Comparison of ENCODE assay signal across 8 cellular contexts in genomic region chr20:58893355-58894151, GRCh38. TPM values are rescaled to one million over a fixed set of nuclear protein-coding genes. Genes with fewer than 3 reads are reported as not detected.
A peak's percentile ranks its signal among the peaks of the same experiment; 100 is the strongest.
DNase-seq lines count a peak whose midpoint lies in the region; ATAC-seq, FAIRE-seq and TF ChIP-seq lines count a peak whose summit lies in the region.

No MANE protein-coding gene starts in this region.

- peaks cover 34% of the 10 kb centered on the region for H3K4me1 ChIP-seq in OCI-LY7 (ENCODE audit: insufficient read depth, low read length, poor library complexity, severe bottlenecking)
- H3K4me1 ChIP-seq in ectodermal cell (ENCODE audit: control insufficient read depth, insufficient read depth, low read length), result peaks cover 53% of the 10 kb centered on the region
- peaks cover 33% of the 10 kb centered on the region for H3K4me1 ChIP-seq in rectal smooth muscle tissue (ENCODE audit: control insufficient read depth, insufficient read depth, low read length)

- CTCF ChIA-PET in OCI-LY7 (lab: Charles Lee; ENCODE audit: unreplicated experiment), result no interaction called here

- H3K9me3 ChIP-seq in OCI-LY7 (ENCODE audit: low read length) (no peaks in the 10 kb centered on the region), ectodermal cell (ENCODE audit: control insufficient read depth, low read length) (no peaks in the 10 kb centered on the region)

- H3K36me3 ChIP-seq in OCI-LY7 (ENCODE audit: insufficient read depth, low read length) (peaks cover 53% of the 10 kb centered on the region), ectodermal cell (ENCODE audit: control insufficient read depth, insufficient read depth, low read length) (peaks cover 2% of the 10 kb centered on the region), rectal smooth muscle tissue (ENCODE audit: control insufficient read depth, insufficient read depth, low read length) (peaks cover 1% of the 10 kb centered on the region)

- H4K20me1 ChIP-seq in OCI-LY7 (ENCODE audit: insufficient read depth, low read length), result peaks cover 36% of the 10 kb centered on the region

- H3K4me2 ChIP-seq in OCI-LY7 (ENCODE audit: low read length), result peak overlapping the region; percentile 95

- ATAC-seq in GM18907 (IDR thresholded peaks at IDR 0.05; ENCODE audit: unreplicated experiment), result no peak

- H3K4me3 ChIP-seq in OCI-LY7 (ENCODE audit: low read depth, low read length, poor library complexity, severe bottlenecking), result peak overlapping the region; percentile 90
- H3K4me3 ChIP-seq in ectodermal cell (ENCODE audit: insufficient read depth, low read depth, low read length), result peak overlapping the region; percentile 67
- H3K4me3 ChIP-seq in rectal smooth muscle tissue (ENCODE audit: low read length), result no peak overlapping the region

- no peak for TF ChIP-seq CTCF in OCI-LY7 (conservative IDR thresholded peaks at IDR 0.05; ENCODE audit: low read length)

- peaks cover 76% of the 10 kb centered on the region for H3K79me2 ChIP-seq in OCI-LY7 (ENCODE audit: insufficient read depth, low read depth, low read length)

- DNase-seq in GM12892 (ENCODE audit: insufficient read length) (no peak), OCI-LY7 (ENCODE audit: low spot score) (no peak), mesenteric fat pad (ENCODE audit: low spot score) (no peak), HPDE6-E6E7 (ENCODE audit: extremely low spot score) (no peak), SKM-1 treated with dmso at 0.1 percent for 144 hours (lab: John Stamatoyannopoulos, UW; ENCODE audit: unreplicated experiment) (no peak)

- H3K9ac ChIP-seq in rectal smooth muscle tissue (ENCODE audit: low read length), result no peak overlapping the region

- FAIRE-seq in GM12892 (lab: Jason Lieb, UNC), result peak; percentile 24

- POLR2A ChIA-PET in OCI-LY7 (lab: Charles Lee), result interaction anchor here (0.8 to 1.2 kb wide), 2 partner anchors 79 to 150 kb away, joined by 3 read pairs; no protein-coding TSS in a partner anchor

- H2AFZ ChIP-seq in OCI-LY7 (ENCODE audit: low read length), result no peak overlapping the region

- intact Hi-C loops in OCI-LY7 (cut with micrococcal nuclease; ENCODE audit: unreplicated experiment), result loop anchor here (2.0 to 5.0 kb wide), 4 partner anchors 89 to 274 kb away; partner anchors contain the start of genes ATP5F1E, NELFCD and PRELID3B

- H3K27me3 ChIP-seq in ectodermal cell (ENCODE audit: control insufficient read depth, insufficient read depth, low read length, poor library complexity, severe bottlenecking), result peaks cover 4% of the 10 kb centered on the region
- H3K27me3 ChIP-seq in rectal smooth muscle tissue (ENCODE audit: control insufficient read depth, insufficient read depth, low read length), result no peaks in the 10 kb centered on the region

- no peak for TF ChIP-seq POLR2A in GM12892 (IDR thresholded peaks at IDR 0.05; ENCODE audit: low read depth, low read length)

- BruUV-seq in OCI-LY7 (replicated peaks; lab: Mats Ljungman, UMichigan), result TSS peak; percentile 36

- H3K27ac ChIP-seq in OCI-LY7 (ENCODE audit: low read depth, low read length, poor library complexity, severe bottlenecking) (peak overlapping the region; percentile 91), ectodermal cell (ENCODE audit: insufficient read depth, low read depth, low read length, poor library complexity, severe bottlenecking) (no peak overlapping the region), rectal smooth muscle tissue (ENCODE audit: low read depth, low read length) (peak overlapping the region; percentile 15)

- H3K9me2 ChIP-seq in OCI-LY7 (ENCODE audit: insufficient read depth, low read length), result no peaks in the 10 kb centered on the region

- WGBS in ectodermal cell, 2 experiments, result 64 to 73% methylated on average over 4 to 5 of the region's 5 CpGs

RNA-seq across cellular contexts. Expression of gene GNAS, which starts 41.0 kb away (rescaled TPM):
- polyA plus RNA-seq in GM12892 (2012; ENCODE audit: missing spikeins), result 586 TPM
- 546 and 638 TPM in 2 replicates for total RNA-seq in OCI-LY7 (2014; rRNA removed; shearing (Covaris generic))
- total RNA-seq in OCI-LY7 (2022) (913 and 950 TPM in 2 replicates), mesenteric fat pad (697 TPM)
- 1,487 TPM for polyA plus RNA-seq in ectodermal cell (2013, experiment 1 of 4)
- 1,411 TPM for polyA plus RNA-seq in ectodermal cell (2013, experiment 2 of 4)
- 1,350 TPM for polyA plus RNA-seq in ectodermal cell (2013, experiment 3 of 4)
- polyA plus RNA-seq in ectodermal cell (2013, experiment 4 of 4), result 1,464 TPM

RNA-seq across cellular contexts. Expression of gene GNAS-AS1, which starts 42.9 kb away (rescaled TPM):
- 0.59 TPM for polyA plus RNA-seq in GM12892 (2012; ENCODE audit: missing spikeins)
- 6.5 and 7.7 TPM in 2 replicates for total RNA-seq in OCI-LY7 (2014; rRNA removed; shearing (Covaris generic))
- total RNA-seq in OCI-LY7 (2022) (11.6 and 11.7 TPM in 2 replicates), mesenteric fat pad (0.42 TPM)
- 6.8 TPM for polyA plus RNA-seq in ectodermal cell (2013, experiment 1 of 4)
- polyA plus RNA-seq in ectodermal cell (2013, experiment 2 of 4), result 10.7 TPM
- polyA plus RNA-seq in ectodermal cell (2013, experiment 3 of 4), result 6.1 TPM
- 7.3 TPM for polyA plus RNA-seq in ectodermal cell (2013, experiment 4 of 4)
